In genomic region chr10:127041561-127041960, GRCh38 we compare ENCODE assay signal across 13 cellular contexts.
DNase-seq lines count a peak whose midpoint lies in the region; ATAC-seq and TF ChIP-seq lines count a peak whose summit lies in the region.
"Had no signal": no experiment of that assay in that cellular context is flagged by ENCODE, and none has a peak within 500 bp of the region (broad histone marks: within the 10 kb centered on the region; RNA-seq: fewer than 3 reads in every experiment).

No MANE protein-coding gene starts in this region.

- H3K27ac ChIP-seq in AG04450 (ENCODE audit: low read depth, low read length) (peak overlapping the region; percentile 21), brain microvascular endothelial cell (no peak overlapping the region)
- H3K27ac ChIP-seq: esophagus squamous epithelium, SK-N-MC, WERI-Rb-1 had no signal

- no peak for ATAC-seq in HG02642 (IDR thresholded peaks at IDR 0.05; ENCODE audit: poor library complexity, unreplicated experiment)
- ATAC-seq in GM19351 (IDR thresholded peaks at IDR 0.05; ENCODE audit: unreplicated experiment), result no peak
- ATAC-seq in GM18873 (IDR thresholded peaks at IDR 0.05; ENCODE audit: low FRiP score, unreplicated experiment), result no peak

- DNase-seq in AG04450 (ENCODE audit: low read depth, low spot score), result peak; percentile 79
- peak; percentile 73 for DNase-seq in HFF-Myc (ENCODE audit: extremely low read depth, low read depth)
- peak; percentile 54 for DNase-seq in brain microvascular endothelial cell
- peak; percentile 93 for DNase-seq in iris pigment epithelial cell (ENCODE audit: low read depth)
- DNase-seq in DMS53 treated with DMSO at 0.1 percent for 48 hours (lab: John Stamatoyannopoulos, UW; ENCODE audit: unreplicated experiment), result no peak
- DNase-seq: activated naive CD4-positive, alpha-beta T cell treated with anti-CD3 and anti-CD28 coated beads, Interleukin-2, amount 10 ng/mL, durations not matched to agents 7 days and 5 days; DMS79; esophagus squamous epithelium; WERI-Rb-1 had no signal

- peaks cover 16% of the 10 kb centered on the region for H3K36me3 ChIP-seq in brain microvascular endothelial cell (replicated peaks)

- no peaks in the 10 kb centered on the region for H3K9me3 ChIP-seq in AG04450 (ENCODE audit: control insufficient read depth, insufficient read depth, low read length)
- H3K9me3 ChIP-seq: esophagus squamous epithelium had no signal

- POLR2A ChIA-PET in AG04450 (lab: Yijun Ruan, JAX), result interaction anchor here (0.6 to 0.7 kb wide), 2 partner anchors 110 to 119 kb away, joined by 3 to 4 read pairs; no protein-coding TSS in a partner anchor

- 0 out of 2 replicates have a peak, but pooled peaks have one; percentile 16 for TF ChIP-seq CTCF in AG04450 (IDR thresholded peaks at IDR 0.05; ENCODE audit: low read depth, low read length)
- TF ChIP-seq CTCF in HFF-Myc (IDR thresholded peaks at IDR 0.05; ENCODE audit: low read depth, low read length, missing control alignments), result no peak
- no peak for TF ChIP-seq CTCF in brain microvascular endothelial cell (IDR thresholded peaks at IDR 0.05; ENCODE audit: low read depth, low read length, missing control alignments)

- H3K27me3 ChIP-seq in AG04450 (ENCODE audit: control insufficient read depth, insufficient read depth, low read length) (no peaks in the 10 kb centered on the region), brain microvascular endothelial cell (replicated peaks) (no peaks in the 10 kb centered on the region)
- H3K27me3 ChIP-seq: esophagus squamous epithelium had no signal

- H3K4me3 ChIP-seq in AG04450 (ENCODE audit: low read depth, low read length), result no peak overlapping the region
- no peak overlapping the region for H3K4me3 ChIP-seq in HFF-Myc (replicated peaks; ENCODE audit: low read depth, low read length)
- H3K4me3 ChIP-seq in brain microvascular endothelial cell (ENCODE audit: low read depth, low read length), result no peak overlapping the region
- H3K4me3 ChIP-seq: esophagus squamous epithelium, SK-N-MC had no signal

- CTCF ChIA-PET in AG04450 (lab: Charles Lee), result no interaction called here

- in situ Hi-C loops in brain microvascular endothelial cell (cut with HindIII; ENCODE audit: low pct_ligation_motif_present, low sequenced_read_pairs), result no loop called here
